Comparison of ENCODE assay signal across 9 cellular contexts in the genomic region with DNA sequence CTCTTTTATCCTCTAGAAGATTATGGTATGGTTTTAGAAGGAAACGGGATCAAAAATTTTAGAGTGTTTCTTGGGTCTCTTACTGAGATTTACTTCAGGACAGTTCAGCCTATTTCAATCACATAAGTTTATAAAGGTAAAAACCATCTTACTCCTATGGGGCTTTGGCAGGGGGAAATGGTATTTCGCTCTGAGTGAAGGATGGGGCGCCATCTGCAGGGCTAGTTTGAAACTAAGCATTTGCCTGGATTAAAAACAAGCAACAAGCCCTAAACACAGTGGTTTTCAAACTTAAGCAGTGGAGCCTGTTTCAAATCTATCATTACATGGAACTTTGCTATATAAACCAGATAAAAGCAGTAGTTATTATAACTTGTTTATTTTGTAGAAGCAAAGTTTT.
DNase-seq lines count a peak whose midpoint lies in the region; ATAC-seq and TF ChIP-seq lines count a peak whose summit lies in the region.
"Had no signal": no experiment of that assay in that cellular context is flagged by ENCODE, and none has a peak within 500 bp of the region (broad histone marks: within the 10 kb centered on the region; RNA-seq: fewer than 3 reads in every experiment).

No MANE protein-coding gene starts in this region.

- H3K9me3 ChIP-seq in DOHH2 (ENCODE audit: control insufficient read depth, insufficient read depth, low read length), result no peaks in the 10 kb centered on the region

- no peak for ATAC-seq in HG02610 (IDR thresholded peaks at IDR 0.05; ENCODE audit: unreplicated experiment)
- ATAC-seq in GM19397 (IDR thresholded peaks at IDR 0.05; ENCODE audit: unreplicated experiment), result no peak

- no peaks in the 10 kb centered on the region for H3K36me3 ChIP-seq in DOHH2 (ENCODE audit: control insufficient read depth, low read length)

- no peaks in the 10 kb centered on the region for H3K4me1 ChIP-seq in DOHH2 (ENCODE audit: control insufficient read depth, low read length)

- no peaks in the 10 kb centered on the region for H3K79me2 ChIP-seq in DOHH2 (ENCODE audit: control insufficient read depth, low read length)

- TF ChIP-seq CTCF in 22Rv1 (IDR thresholded peaks at IDR 0.05) (peak; percentile 68), DOHH2 (IDR thresholded peaks at IDR 0.05; ENCODE audit: low read depth, low read length, poor library complexity, severe bottlenecking) (peak; percentile 58), epithelial cell of proximal tubule (conservative IDR thresholded peaks at IDR 0.05; ENCODE audit: low read depth, low read length) (peak; percentile 62)

- no peak overlapping the region for H3K4me2 ChIP-seq in DOHH2 (ENCODE audit: low read length)

- DNase-seq in NCI-H2107 treated with DMSO at 0.1 percent for 48 hours (lab: John Stamatoyannopoulos, UW; ENCODE audit: unreplicated experiment), result peak; percentile 48
- no peak for DNase-seq in epithelial cell of proximal tubule (ENCODE audit: low read depth)
- no peak for DNase-seq in stimulated activated naive CD4-positive, alpha-beta T cell (lab: John Stamatoyannopoulos, UW)
- DNase-seq in effector CD8-positive, alpha-beta T cell (lab: John Stamatoyannopoulos, UW), result no peak
- DNase-seq: activated effector memory CD4-positive, alpha-beta T cell treated with Interleukin-2 at 50 U/mL for 16 hours had no signal

- no peaks in the 10 kb centered on the region for H4K20me1 ChIP-seq in DOHH2 (ENCODE audit: control insufficient read depth, insufficient read depth, low read depth, low read length)

- H3K27ac ChIP-seq in 22Rv1 (no peak overlapping the region), DOHH2 (ENCODE audit: low read depth, low read length) (no peak overlapping the region)

- no peaks in the 10 kb centered on the region for H3K27me3 ChIP-seq in DOHH2 (ENCODE audit: control insufficient read depth, low read length)

- no peaks in the 10 kb centered on the region for H3K9me2 ChIP-seq in DOHH2 (replicated peaks; ENCODE audit: control insufficient read depth, low read length)

- H3K4me3 ChIP-seq in DOHH2 (ENCODE audit: low read length) (no peak overlapping the region), epithelial cell of proximal tubule (ENCODE audit: low read depth, low read length) (no peak overlapping the region)

- H3F3A ChIP-seq in DOHH2 (ENCODE audit: control insufficient read depth, insufficient read depth), result no peaks in the 10 kb centered on the region
